In the genomic region with DNA sequence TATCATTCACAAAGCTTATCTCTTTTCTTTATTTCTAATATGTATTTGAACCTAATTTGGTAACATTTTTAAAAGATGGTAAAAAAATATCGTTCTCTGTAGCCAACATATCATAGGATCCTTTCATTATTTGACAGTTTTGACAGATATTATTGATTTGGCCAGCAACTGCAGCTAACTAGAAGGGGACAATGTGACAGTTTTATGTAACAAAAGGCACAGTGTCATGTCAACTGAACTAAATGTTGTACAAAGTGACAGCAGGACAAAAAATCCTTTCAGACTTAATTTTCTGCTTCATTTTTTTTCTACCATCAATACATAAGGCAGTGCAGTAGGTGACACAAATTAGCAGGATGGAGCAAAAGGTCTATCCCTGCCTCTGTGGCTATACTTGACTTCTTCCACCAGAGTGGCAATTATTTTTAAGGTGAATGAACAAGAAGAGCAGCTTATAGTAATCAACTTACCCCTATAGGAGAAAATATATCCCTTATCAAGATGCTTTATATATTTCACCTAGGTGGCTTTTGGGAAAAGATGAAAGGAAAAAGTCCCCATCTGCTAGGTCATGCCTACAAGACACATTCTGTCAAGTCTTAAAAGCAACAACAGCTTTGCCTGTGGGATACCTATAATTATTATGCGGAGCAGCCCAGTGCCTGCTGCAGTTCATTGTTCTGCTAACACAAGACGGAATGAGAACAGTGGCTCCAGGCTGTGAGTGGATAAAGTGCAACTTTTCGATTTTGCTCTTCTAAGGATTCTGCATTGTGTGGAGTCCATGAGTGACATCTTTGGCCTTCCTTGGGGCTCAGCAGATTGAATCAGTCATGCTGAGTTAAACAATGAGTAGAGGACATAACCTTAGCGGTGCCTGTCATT, we compare ENCODE assay signal across 18 cellular contexts.
A peak's percentile ranks its signal among the peaks of the same experiment; 100 is the strongest.
DNase-seq lines count a peak whose midpoint lies in the region; FAIRE-seq and TF ChIP-seq lines count a peak whose summit lies in the region.
"Had no signal": no experiment of that assay in that cellular context is flagged by ENCODE, and none has a peak within 500 bp of the region (broad histone marks: within the 10 kb centered on the region; RNA-seq: fewer than 3 reads in every experiment).

No MANE protein-coding gene starts in this region.

- H3K56ac ChIP-seq in H9 (ENCODE audit: insufficient read length, low read depth, low read length): no peak overlapping the region
- H3K56ac ChIP-seq in H1 (replicated peaks; ENCODE audit: insufficient read length, low read depth, low read length): no peak overlapping the region

- H2BK12ac ChIP-seq in H9 (ENCODE audit: insufficient read length, low read depth, low read length) (no peak overlapping the region), H1 (ENCODE audit: low read depth, low read length) (no peak overlapping the region)

- no peak overlapping the region for H2BK15ac ChIP-seq in H9 (ENCODE audit: low read depth, low read length)
- no peak overlapping the region for H2BK15ac ChIP-seq in H1 (ENCODE audit: low read length)

- CTCF ChIA-PET in H1 (lab: Charles Lee; ENCODE audit: partially characterized antibody): interaction anchor here (1.1 kb wide), 1 partner anchor 24 kb away, joined by 3 read pairs; no protein-coding TSS in a partner anchor

- H2AFZ ChIP-seq in H9 (ENCODE audit: low read length) (no peak overlapping the region), H1 (ENCODE audit: low read length) (no peak overlapping the region), neural cell (ENCODE audit: low read depth, low read length) (no peak overlapping the region), GM23248 (no peak overlapping the region)

- WGBS in H9 (ENCODE audit: extremely low coverage, insufficient read length, low lambda C conversion rate): no CpG with 5 or more reads among the region's 5 CpGs
- 51% methylated on average over 5 of the region's 5 CpGs; no CpG with 5 or more reads in 1 of the 2 experiments for WGBS in H1 (ENCODE audit: extremely low coverage in 1 of 2, insufficient coverage in 1 of 2, insufficient read length in 1 of 2, insufficient replicate concordance in 2 of 2, low coverage in 1 of 2, low lambda C conversion rate in 2 of 2, missing lambda C conversion rate in 1 of 2), 2 experiments
- 22 to 27% methylated on average over 5 of the region's 5 CpGs for WGBS in GM23248 (ENCODE audit: low coverage in 1 of 2, low lambda C conversion rate in 2 of 2, missing lambda C conversion rate in 2 of 2), 2 experiments

- H3K4me3 Mint-ChIP-seq in H9: no peak overlapping the region
- no peak overlapping the region for H3K4me3 Mint-ChIP-seq in progenitor cell of endocrine pancreas (ENCODE audit: low read depth)
- H3K4me3 Mint-ChIP-seq: T-helper 17 cell had no signal

- H3K27ac ChIP-seq in H9 (ENCODE audit: insufficient read length, low read depth, low read length) (no peak overlapping the region), H1 (ENCODE audit: low read depth, low read length) (no peak overlapping the region), neural cell (ENCODE audit: low read length) (peak overlapping the region; percentile 58), GM23248 (no peak overlapping the region)
- H3K27ac ChIP-seq: BLaER1, Peyer's patch had no signal

- H3K23ac ChIP-seq in H9 (ENCODE audit: insufficient read length, low read depth, low read length) (no peak overlapping the region), H1 (ENCODE audit: insufficient read length) (no peak overlapping the region)

- TF ChIP-seq POLR2A in H1 (IDR thresholded peaks at IDR 0.05; ENCODE audit: control extremely low read depth in 1 of 2, low read depth in 2 of 2, low read length in 2 of 2): no peak

- DNase-seq in H9: peak; percentile 36
- peak; percentile 67 for DNase-seq in NCI-H2081 treated with DMSO at 0.1 percent for 48 hours (lab: John Stamatoyannopoulos, UW)
- peak in 1 of 2 experiments; percentile 31 for DNase-seq in H1 (ENCODE audit: low read depth in 1 of 2, low spot score in 2 of 2)
- DNase-seq in NCI-H510A (lab: John Stamatoyannopoulos, UW): no peak
- DNase-seq in GM23248: no peak
- DNase-seq in BE2C: no peak
- DNase-seq in progenitor cell of endocrine pancreas (ENCODE audit: low spot score, unreplicated experiment): no peak
- DNase-seq: DMS153, NCI-H1930, NCI-H345, NCI-H82, Peyer's patch, SHP77, T-helper 17 cell had no signal

- H3K4me1 Mint-ChIP-seq in H9 (peaks cover 19 to 21% of the 10 kb centered on the region in 2 experiments), progenitor cell of endocrine pancreas (ENCODE audit: low read depth) (no peaks in the 10 kb centered on the region)
- H3K4me1 Mint-ChIP-seq: T-helper 17 cell had no signal

- no peak overlapping the region for H2AK5ac ChIP-seq in H9 (ENCODE audit: insufficient read length, low read length)
- H2AK5ac ChIP-seq in H1 (ENCODE audit: low read depth, low read length): no peak overlapping the region

- H3K9me3 ChIP-seq in H9 (ENCODE audit: control insufficient read depth, low read depth, low read length): no peaks in the 10 kb centered on the region
- H3K9me3 ChIP-seq in H1 (ENCODE audit: insufficient read depth in 2 of 2, low read depth in 1 of 2, low read length in 1 of 2): no peaks in the 10 kb centered on the region
- H3K9me3 ChIP-seq in neural cell (ENCODE audit: low read length): no peaks in the 10 kb centered on the region
- H3K9me3 ChIP-seq in GM23248 (ENCODE audit: low read depth): no peaks in the 10 kb centered on the region
- peaks cover 3% of the 10 kb centered on the region; the same call in 1 of the 2 replicates for H3K9me3 ChIP-seq in BE2C
- H3K9me3 ChIP-seq: BLaER1, Peyer's patch had no signal

- no peak overlapping the region for H4K5ac ChIP-seq in H9 (ENCODE audit: insufficient read length, low read depth, low read length)
- H4K5ac ChIP-seq in H1 (ENCODE audit: insufficient read length, low read depth, low read length): no peak overlapping the region

- H3K9ac ChIP-seq in H9 (ENCODE audit: extremely low read depth, insufficient read length, low read length): no peak overlapping the region
- H3K9ac ChIP-seq in H1 (replicated peaks in 1 of 4; ENCODE audit: extremely low read depth in 1 of 4, low read depth in 3 of 4, low read length in 3 of 4): no peak overlapping the region
- H3K9ac ChIP-seq in neural cell (ENCODE audit: low read length): no peak overlapping the region
- H3K9ac ChIP-seq in GM23248: no peak overlapping the region
- H3K9ac ChIP-seq: BLaER1 had no signal

- H3K36me3 Mint-ChIP-seq in H9 (ENCODE audit: insufficient read depth in 1 of 3, low read depth in 3 of 3): peaks cover 0 to 8% (median 6%) of the 10 kb centered on the region in 3 experiments; a peak in 4 of 7 replicates
- no peaks in the 10 kb centered on the region for H3K36me3 Mint-ChIP-seq in progenitor cell of endocrine pancreas (ENCODE audit: insufficient read depth)

- no peaks in the 10 kb centered on the region for H4K20me1 ChIP-seq in H9 (ENCODE audit: control insufficient read depth, insufficient read depth, insufficient read length)
- H4K20me1 ChIP-seq in H1 (replicated peaks in 1 of 2; ENCODE audit: control insufficient read depth in 1 of 2, insufficient read depth in 2 of 2, low read length in 2 of 2): no peaks in the 10 kb centered on the region
- no peaks in the 10 kb centered on the region for H4K20me1 ChIP-seq in neural cell (ENCODE audit: insufficient read depth)
- H4K20me1 ChIP-seq in GM23248 (ENCODE audit: insufficient read depth): no peaks in the 10 kb centered on the region
- H4K20me1 ChIP-seq: BLaER1 had no signal

- H3K14ac ChIP-seq in H9 (ENCODE audit: insufficient read depth, low read length) (no peak overlapping the region), H1 (ENCODE audit: insufficient read length) (no peak overlapping the region)

- H3K4me2 ChIP-seq in H9 (ENCODE audit: insufficient read depth, insufficient read length, low read length): no peak overlapping the region
- no peak overlapping the region for H3K4me2 ChIP-seq in H1 (ENCODE audit: insufficient read depth in 1 of 2, low read depth in 2 of 2, low read length in 2 of 2)
- H3K4me2 ChIP-seq in neural cell (ENCODE audit: low read length): peak overlapping the region; percentile 33
- H3K4me2 ChIP-seq in GM23248 (ENCODE audit: unreplicated experiment): no peak overlapping the region
- H3K4me2 ChIP-seq: BLaER1 had no signal

- H4K91ac ChIP-seq in H9 (ENCODE audit: insufficient read length, low read depth, low read length): no peak overlapping the region
- H4K91ac ChIP-seq in H1 (replicated peaks; ENCODE audit: insufficient read length, low read length): no peak overlapping the region

- POLR2A ChIA-PET in H1 (lab: Charles Lee; ENCODE audit: partially characterized antibody): no interaction called here

- H3K79me1 ChIP-seq in H9 (ENCODE audit: insufficient read depth, low read depth, low read length, poor library complexity, severe bottlenecking) (no peaks in the 10 kb centered on the region), H1 (ENCODE audit: low read depth, low read length) (no peaks in the 10 kb centered on the region)

- in situ Hi-C loops in GM23248 (cut with MboI): no loop called here

- peaks cover 0 to 4% of the 10 kb centered on the region in 2 experiments; a peak in 3 of 5 replicates for H3K9me3 Mint-ChIP-seq in H9
- H3K9me3 Mint-ChIP-seq in progenitor cell of endocrine pancreas (ENCODE audit: low read depth): peaks cover 9% of the 10 kb centered on the region

- H3K9me2 ChIP-seq in neural cell (ENCODE audit: insufficient read depth, low read length) (no peaks in the 10 kb centered on the region), GM23248 (ENCODE audit: insufficient read depth) (no peaks in the 10 kb centered on the region)

- peaks cover 4% of the 10 kb centered on the region for H3F3A ChIP-seq in neural cell (ENCODE audit: insufficient read depth, low read length, poor library complexity, severe bottlenecking)
- H3F3A ChIP-seq in GM23248 (ENCODE audit: insufficient read depth): no peaks in the 10 kb centered on the region

- H3K27ac Mint-ChIP-seq in H9: no peak overlapping the region; a peak in 1 of 7 replicates
- H3K27ac Mint-ChIP-seq in progenitor cell of endocrine pancreas: no peak overlapping the region
- H3K27ac Mint-ChIP-seq: T-helper 17 cell had no signal

- no peak overlapping the region for H2BK20ac ChIP-seq in H9 (ENCODE audit: low read depth, low read length, poor library complexity, severe bottlenecking)
- H2BK20ac ChIP-seq in H1 (ENCODE audit: low read length): no peak overlapping the region

- H3K23me2 ChIP-seq in H9 (ENCODE audit: insufficient read length, low read depth, low read length, poor library complexity, severe bottlenecking) (no peaks in the 10 kb centered on the region), H1 (ENCODE audit: low read depth, low read length) (no peaks in the 10 kb centered on the region)

- FAIRE-seq in H1 (lab: Jason Lieb, UNC): peak; percentile 62
- FAIRE-seq: GM18507, HTR-8/SVneo had no signal

- H3K27me3 Mint-ChIP-seq in H9 (ENCODE audit: low read depth): peaks cover 14% of the 10 kb centered on the region; the same call in 1 of the 2 replicates
- no peaks in the 10 kb centered on the region for H3K27me3 Mint-ChIP-seq in progenitor cell of endocrine pancreas
- H3K27me3 Mint-ChIP-seq: T-helper 17 cell had no signal

- H2BK120ac ChIP-seq in H9 (ENCODE audit: low read depth, low read length, poor library complexity, severe bottlenecking) (no peak overlapping the region), H1 (replicated peaks; ENCODE audit: low read depth, low read length) (no peak overlapping the region)

- no peaks in the 10 kb centered on the region for H3K4me1 ChIP-seq in H9 (ENCODE audit: insufficient read depth, low read length)
- H3K4me1 ChIP-seq in H1 (replicated peaks in 1 of 4; ENCODE audit: control insufficient read depth in 3 of 4, insufficient read depth in 4 of 4, low read length in 3 of 4): peaks cover 0 to 7% (median 2%) of the 10 kb centered on the region in 4 experiments; a peak in 4 of 7 replicates
- H3K4me1 ChIP-seq in GM23248 (ENCODE audit: insufficient read depth): no peaks in the 10 kb centered on the region
- no peaks in the 10 kb centered on the region for H3K4me1 ChIP-seq in BE2C
- H3K4me1 ChIP-seq: BLaER1, Peyer's patch had no signal

- H3K18ac ChIP-seq in H9 (ENCODE audit: insufficient read length, low read depth, low read length) (no peak overlapping the region), H1 (ENCODE audit: extremely low read depth, low read length) (no peak overlapping the region)

- H3K4ac ChIP-seq in H9 (ENCODE audit: low read depth, low read length) (no peak overlapping the region), H1 (replicated peaks; ENCODE audit: insufficient read length, low read depth, low read length) (no peak overlapping the region)

- H3K27me3 ChIP-seq in H9 (ENCODE audit: insufficient read depth, low read length) (no peaks in the 10 kb centered on the region), H1 (replicated peaks in 1 of 4; ENCODE audit: control insufficient read depth in 3 of 4, extremely low read depth in 1 of 4, insufficient read depth in 3 of 4, low read length in 3 of 4) (no peaks in the 10 kb centered on the region; a peak in 1 of 7 replicates), neural cell (ENCODE audit: insufficient read depth, low read depth, low read length) (no peaks in the 10 kb centered on the region), GM23248 (replicated peaks; ENCODE audit: insufficient read depth) (no peaks in the 10 kb centered on the region), BE2C (no peaks in the 10 kb centered on the region)
- H3K27me3 ChIP-seq: BLaER1, Peyer's patch had no signal

- H3K79me2 ChIP-seq in H9 (ENCODE audit: insufficient read depth, low read length) (no peaks in the 10 kb centered on the region), H1 (ENCODE audit: control insufficient read depth in 1 of 2, insufficient read depth in 2 of 2, low read length in 2 of 2) (no peaks in the 10 kb centered on the region), neural cell (replicated peaks; ENCODE audit: insufficient read depth, low read length) (no peaks in the 10 kb centered on the region), GM23248 (ENCODE audit: insufficient read depth) (no peaks in the 10 kb centered on the region)

- TF ChIP-seq EP300 in H1 (IDR thresholded peaks at IDR 0.05; ENCODE audit: borderline replicate concordance in 1 of 2, low read depth in 2 of 2, low read length in 2 of 2) (no peak), neural cell (conservative IDR thresholded peaks at IDR 0.05; ENCODE audit: poor library complexity, severe bottlenecking) (peak; percentile 99)

- H2BK5ac ChIP-seq in H9 (ENCODE audit: insufficient read length, low read length): no peak overlapping the region
- no peak overlapping the region for H2BK5ac ChIP-seq in H1 (ENCODE audit: low read depth, low read length)

- no peak overlapping the region for H3T11ph ChIP-seq in H9 (ENCODE audit: low read length)

- H3K4me3 ChIP-seq in H1 (ENCODE audit: extremely low read depth in 1 of 4, insufficient read depth in 2 of 4, low read depth in 3 of 4, low read length in 4 of 4) (no peak overlapping the region), neural cell (ENCODE audit: low read length) (peak overlapping the region; percentile 36), GM23248 (no peak overlapping the region), BE2C (ENCODE audit: low read depth, low read length) (no peak overlapping the region)
- H3K4me3 ChIP-seq: BLaER1, Peyer's patch had no signal

- no peak overlapping the region for H4K8ac ChIP-seq in H9 (replicated peaks; ENCODE audit: insufficient read length, low read depth, low read length)
- H4K8ac ChIP-seq in H1 (ENCODE audit: extremely low read depth, insufficient read depth, low read length): no peak overlapping the region

- TF ChIP-seq CTCF in H9 (conservative IDR thresholded peaks at IDR 0.05) (no peak), H1 (IDR thresholded peaks at IDR 0.05; ENCODE audit: control extremely low read depth in 1 of 3, insufficient read depth in 1 of 3, low read depth in 1 of 3, low read length in 3 of 3) (no peak), neural cell (IDR thresholded peaks at IDR 0.05; ENCODE audit: poor library complexity, severe bottlenecking) (peak; percentile 53), BE2C (IDR thresholded peaks at IDR 0.05; ENCODE audit: low read depth, low read length) (no peak), progenitor cell of endocrine pancreas (IDR thresholded peaks at IDR 0.05; ENCODE audit: unreplicated experiment) (no peak)

- TF ChIP-seq RAD21 in H1 (IDR thresholded peaks at IDR 0.05 in 1 of 2, conservative IDR thresholded peaks at IDR 0.05 in 1 of 2; ENCODE audit: low read depth in 2 of 2, low read length in 2 of 2): peak; percentile 6 to 24; a peak in 1 of 4 replicates
- TF ChIP-seq RAD21 in neural cell (conservative IDR thresholded peaks at IDR 0.05): peak; percentile 55

- H3K36me3 ChIP-seq in H1 (ENCODE audit: control insufficient read depth in 2 of 4, insufficient read depth in 4 of 4, low read length in 3 of 4) (no peaks in the 10 kb centered on the region), neural cell (ENCODE audit: insufficient read depth, low read length) (no peaks in the 10 kb centered on the region), GM23248 (ENCODE audit: low read depth) (no peaks in the 10 kb centered on the region), BE2C (no peaks in the 10 kb centered on the region)
- H3K36me3 ChIP-seq: BLaER1, Peyer's patch had no signal

Comparison
In these comparisons a context has a peak if more than half of its experiments do, and no peak if none do; other contexts are left out.
1. DNase-seq: peak in H9 (single experiment) and NCI-H2081 treated with DMSO at 0.1 percent for 48 hours (single experiment); none in NCI-H510A (single experiment), GM23248 (single experiment), BE2C (single experiment) and progenitor cell of endocrine pancreas (single experiment).